Comparison of ENCODE assay signal across 13 cellular contexts in the genomic region with DNA sequence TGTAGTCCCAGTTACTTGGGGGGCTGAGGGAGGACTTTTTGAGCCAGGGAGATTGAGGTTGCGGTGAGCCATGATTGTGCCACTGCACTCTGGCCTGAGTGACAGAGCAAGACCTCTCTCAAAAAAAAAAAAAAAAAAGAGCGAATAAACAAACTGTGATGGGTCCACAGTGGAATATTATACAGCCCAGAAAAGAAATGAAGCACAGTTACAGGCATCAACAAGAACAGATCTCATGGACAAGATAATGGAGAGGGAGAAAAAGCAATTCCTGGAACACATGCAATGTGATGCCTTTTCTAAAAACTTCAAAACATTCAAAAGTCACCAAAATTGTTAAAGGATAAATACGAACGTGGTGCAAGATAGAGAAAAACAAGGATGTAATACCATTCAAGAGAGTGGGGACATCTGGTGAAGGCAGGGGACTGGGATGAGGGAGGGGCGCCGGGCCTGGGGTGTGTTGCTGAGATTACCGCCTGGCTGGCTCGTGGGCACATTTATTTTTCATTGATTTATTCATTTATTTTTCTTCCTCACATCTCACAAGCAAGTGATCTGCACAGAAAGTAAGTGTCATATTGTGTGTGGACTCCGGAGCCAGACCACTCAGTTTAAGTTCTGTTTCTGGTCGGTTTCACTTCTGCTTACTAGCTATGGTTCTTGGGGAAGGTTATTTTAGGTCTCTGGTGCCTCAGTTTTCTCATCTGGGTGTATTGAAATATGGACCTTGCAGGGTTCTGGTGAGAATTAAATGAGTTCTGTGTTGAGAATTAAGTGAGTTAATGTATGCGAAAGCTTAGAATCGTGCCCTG. TPM values are rescaled to one million over a fixed set of nuclear protein-coding genes. Genes with fewer than 3 reads are reported as not detected.
DNase-seq lines count a peak whose midpoint lies in the region; ATAC-seq and TF ChIP-seq lines count a peak whose summit lies in the region.
"Had no signal": no experiment of that assay in that cellular context is flagged by ENCODE, and none has a peak within 500 bp of the region (broad histone marks: within the 10 kb centered on the region; RNA-seq: fewer than 3 reads in every experiment).

No MANE protein-coding gene starts in this region.

- H4K20me1 ChIP-seq in neural progenitor cell (ENCODE audit: low read depth): no peaks in the 10 kb centered on the region

- no peaks in the 10 kb centered on the region for H3F3A ChIP-seq in neural progenitor cell (ENCODE audit: low read depth)

- no peak overlapping the region for H3K9ac ChIP-seq in neural progenitor cell

- H3K79me2 ChIP-seq in neural progenitor cell (ENCODE audit: low read depth): no peaks in the 10 kb centered on the region

- H3K4me2 ChIP-seq in neural progenitor cell: no peak overlapping the region

- H3K36me3 Mint-ChIP-seq in T-helper 17 cell (ENCODE audit: low read depth) (peaks cover 8% of the 10 kb centered on the region), neural progenitor cell (no peaks in the 10 kb centered on the region)
- H3K36me3 Mint-ChIP-seq in activated CD4-positive, alpha-beta memory T cell treated with anti-CD3 and anti-CD28 coated beads, Interleukin-2, amount 10 ng/mL, durations not matched to agents 7 days and 5 days (ENCODE audit: low read depth): peaks cover 3% of the 10 kb centered on the region

- no peak overlapping the region for H2AFZ ChIP-seq in neural progenitor cell (replicated peaks)

- H3K4me1 ChIP-seq in neural progenitor cell: peaks cover 9% of the 10 kb centered on the region
- H3K4me1 ChIP-seq: colonic mucosa had no signal

- no peak overlapping the region for H3K27ac ChIP-seq in neural progenitor cell
- H3K27ac ChIP-seq: colonic mucosa, testis had no signal

- H3K4me3 ChIP-seq in GM12864 (ENCODE audit: low read depth, low read length): no peak overlapping the region
- H3K4me3 ChIP-seq in neural progenitor cell: no peak overlapping the region
- H3K4me3 ChIP-seq: colonic mucosa, testis had no signal

- no peaks in the 10 kb centered on the region for H3K27me3 Mint-ChIP-seq in T-helper 17 cell
- H3K27me3 Mint-ChIP-seq in activated CD4-positive, alpha-beta memory T cell treated with anti-CD3 and anti-CD28 coated beads, Interleukin-2, amount 10 ng/mL, durations not matched to agents 7 days and 5 days: peaks cover 2% of the 10 kb centered on the region
- H3K27me3 Mint-ChIP-seq in neural progenitor cell (ENCODE audit: insufficient read depth, low read depth): peaks cover 8% of the 10 kb centered on the region

- H3K9me3 ChIP-seq in T-helper 17 cell (ENCODE audit: control insufficient read depth, low read length, poor library complexity, severe bottlenecking) (no peaks in the 10 kb centered on the region), neural progenitor cell (ENCODE audit: low read depth) (no peaks in the 10 kb centered on the region)
- H3K9me3 ChIP-seq: colonic mucosa, testis had no signal

- H3K36me3 ChIP-seq in neural progenitor cell: no peaks in the 10 kb centered on the region
- H3K36me3 ChIP-seq: colonic mucosa had no signal

- peaks cover 2% of the 10 kb centered on the region for H3K9me3 Mint-ChIP-seq in activated CD4-positive, alpha-beta memory T cell treated with anti-CD3 and anti-CD28 coated beads, Interleukin-2, amount 10 ng/mL, durations not matched to agents 7 days and 5 days
- H3K9me3 Mint-ChIP-seq in neural progenitor cell: no peaks in the 10 kb centered on the region

- TF ChIP-seq CTCF in GM12864 (IDR thresholded peaks at IDR 0.05; ENCODE audit: low read depth, low read length, missing control alignments) (no peak), neural progenitor cell (IDR thresholded peaks at IDR 0.05) (no peak)

- no peaks in the 10 kb centered on the region for H3K27me3 ChIP-seq in neural progenitor cell
- H3K27me3 ChIP-seq: colonic mucosa, testis had no signal

- peak; percentile 78 for DNase-seq in GM12864 (ENCODE audit: low read depth)
- DNase-seq in T-helper 17 cell: no peak
- DNase-seq in activated CD4-positive, alpha-beta memory T cell treated with anti-CD3 and anti-CD28 coated beads, Interleukin-2, amount 10 ng/mL, durations not matched to agents 7 days and 5 days: no peak
- DNase-seq in neural progenitor cell (ENCODE audit: low spot score): no peak
- DNase-seq in ACHN: no peak
- no peak for DNase-seq in activated effector memory CD4-positive, alpha-beta T cell treated with Interleukin-2 at 50 U/mL for 16 hours
- DNase-seq: C1 segment of cervical spinal cord, colonic mucosa, NCI-H345, testis had no signal

- ATAC-seq in GM19467 (IDR thresholded peaks at IDR 0.05; ENCODE audit: unreplicated experiment) (peak; percentile 88), HG03135 (IDR thresholded peaks at IDR 0.05; ENCODE audit: unreplicated experiment) (peak; percentile 77), T-helper 17 cell (peak; percentile 38)

- POLR2A ChIA-PET in activated CD4-positive, alpha-beta memory T cell treated with anti-CD3 and anti-CD28 coated beads, Interleukin-2, amount 10 ng/mL, durations not matched to agents 7 days and 5 days (lab: Charles Lee): interaction anchor here (1.0 kb wide), 1 partner anchor 14 kb away, joined by 3 read pairs; no protein-coding TSS in a partner anchor

- H3K4me1 Mint-ChIP-seq in T-helper 17 cell (peaks cover 42% of the 10 kb centered on the region), neural progenitor cell (peaks cover 10% of the 10 kb centered on the region)
- H3K4me1 Mint-ChIP-seq in activated CD4-positive, alpha-beta memory T cell treated with anti-CD3 and anti-CD28 coated beads, Interleukin-2, amount 10 ng/mL, durations not matched to agents 7 days and 5 days: peaks cover 18% of the 10 kb centered on the region

- H3K4me3 Mint-ChIP-seq in T-helper 17 cell (no peak overlapping the region), neural progenitor cell (no peak overlapping the region)
- H3K4me3 Mint-ChIP-seq in activated CD4-positive, alpha-beta memory T cell treated with anti-CD3 and anti-CD28 coated beads, Interleukin-2, amount 10 ng/mL, durations not matched to agents 7 days and 5 days: no peak overlapping the region

- in situ Hi-C loops in ACHN (cut with HindIII; ENCODE audit: low pct_ligation_motif_present, low pct_unique_long_range_greater_than_20kb, low sequenced_read_pairs): no loop called here

- CTCF ChIA-PET in activated CD4-positive, alpha-beta memory T cell treated with anti-CD3 and anti-CD28 coated beads, Interleukin-2, amount 10 ng/mL, durations not matched to agents 7 days and 5 days (lab: Charles Lee): interaction anchor here (0.8 to 2.3 kb wide), 2 partner anchors 10 to 11 kb away, joined by 3 to 8 read pairs; no protein-coding TSS in a partner anchor

- H3K27ac Mint-ChIP-seq in T-helper 17 cell (peak overlapping the region; percentile 79), neural progenitor cell (no peak overlapping the region)
- H3K27ac Mint-ChIP-seq in activated CD4-positive, alpha-beta memory T cell treated with anti-CD3 and anti-CD28 coated beads, Interleukin-2, amount 10 ng/mL, durations not matched to agents 7 days and 5 days: no peak overlapping the region

RNA-seq across cellular contexts. Expression of a gene that starts 30.1 kb away (rescaled TPM):
- total RNA-seq in T-helper 17 cell (10 to 100 TPM; 43.4 to 75.0 TPM), neural progenitor cell (ENCODE audit: low replicate concordance) (1.9 and 2.0 TPM in 2 replicates)
- 10 to 100 TPM; 23.7 to 25.3 TPM for total RNA-seq in activated CD4-positive, alpha-beta memory T cell treated with anti-CD3 and anti-CD28 coated beads, Interleukin-2, amount 10 ng/mL, durations not matched to agents 7 days and 5 days
- total RNA-seq: HT1080 had no signal

Comparison
In these comparisons a context has a peak if more than half of its experiments do, and no peak if none do; other contexts are left out.
1. ATAC-seq: peak in every context shown above with its lines; median percentile 88 in GM19467; 77 in HG03135; 38 in T-helper 17 cell.